8 cellular contexts compared by ENCODE assay signal in the genomic region with DNA sequence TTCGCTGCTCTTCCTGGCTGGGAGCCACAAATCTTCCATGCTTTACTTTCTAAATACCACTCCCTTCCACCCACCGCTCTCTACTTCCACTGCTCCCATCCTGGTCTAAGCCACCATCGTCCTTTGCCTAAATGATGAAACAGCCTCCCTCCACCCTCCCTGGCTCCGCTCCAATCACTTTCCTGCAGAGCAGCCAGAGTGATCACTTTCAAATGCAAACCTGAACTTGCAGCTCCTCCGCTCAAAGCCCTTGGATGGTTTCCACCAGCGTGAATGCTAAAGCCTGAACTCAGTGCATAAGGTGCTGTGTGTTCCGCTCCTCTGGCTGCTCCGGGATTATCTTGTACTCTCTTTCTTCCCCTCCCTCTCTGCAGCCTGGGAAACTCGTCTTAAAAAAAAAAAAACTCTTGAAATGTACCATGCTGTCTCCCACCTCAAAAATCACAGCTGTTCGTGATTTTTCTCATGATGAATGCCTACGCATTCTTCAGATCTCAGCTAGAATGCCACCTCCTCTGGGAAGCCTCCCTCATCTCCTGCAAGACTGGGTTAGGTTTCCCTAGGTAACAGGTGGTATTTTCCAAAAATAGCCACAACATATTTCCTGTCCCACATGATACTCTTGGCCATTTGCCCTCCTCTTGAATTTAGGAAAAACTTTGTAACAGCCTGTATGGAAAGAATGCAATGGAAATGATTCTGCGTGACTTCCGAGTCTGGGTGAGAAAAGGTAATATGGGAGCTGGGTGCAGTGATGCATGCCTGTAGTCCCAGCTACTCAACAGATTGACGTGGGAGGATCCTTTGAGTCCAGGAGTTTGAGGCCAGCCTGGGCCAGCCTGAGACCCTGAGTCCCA. TPM values are rescaled to one million over a fixed set of nuclear protein-coding genes. Genes with fewer than 3 reads are reported as not detected.
DNase-seq lines count a peak whose midpoint lies in the region; ATAC-seq and TF ChIP-seq lines count a peak whose summit lies in the region.

No MANE protein-coding gene starts in this region.

- peaks cover 11% of the 10 kb centered on the region for H3K79me2 ChIP-seq in MM.1S (ENCODE audit: low read length)
- peaks cover 10% of the 10 kb centered on the region for H3K79me2 ChIP-seq in smooth muscle cell (ENCODE audit: low read depth)

- no peak for TF ChIP-seq CTCF in CD8-positive, alpha-beta T cell (IDR thresholded peaks at IDR 0.05)
- TF ChIP-seq CTCF in MM.1S (IDR thresholded peaks at IDR 0.05; ENCODE audit: low read length) = no peak
- no peak for TF ChIP-seq CTCF in body of pancreas (IDR thresholded peaks at IDR 0.05)
- no peak for TF ChIP-seq CTCF in smooth muscle cell (IDR thresholded peaks at IDR 0.05; ENCODE audit: borderline replicate concordance, insufficient read depth, poor library complexity, severe bottlenecking)

- peaks cover 15% of the 10 kb centered on the region for H3K4me1 ChIP-seq in CD8-positive, alpha-beta T cell (ENCODE audit: insufficient read depth, low read length)
- H3K4me1 ChIP-seq in MM.1S (ENCODE audit: low read length) = peaks cover 11% of the 10 kb centered on the region
- H3K4me1 ChIP-seq in body of pancreas = peaks cover 23% of the 10 kb centered on the region
- H3K4me1 ChIP-seq in smooth muscle cell (ENCODE audit: low read depth) = peaks cover 7% of the 10 kb centered on the region

- H3K4me2 ChIP-seq in MM.1S (ENCODE audit: low read depth, low read length) (peak overlapping the region; percentile 29; the same call in 1 of the 2 replicates), smooth muscle cell (peak overlapping the region; percentile 84)

- H3K9me3 Mint-ChIP-seq in CD8-positive, alpha-beta T cell = no peaks in the 10 kb centered on the region

- H3K4me1 Mint-ChIP-seq in CD8-positive, alpha-beta T cell (ENCODE audit: low read depth) = peaks cover 29% of the 10 kb centered on the region

- TF ChIP-seq POLR2A in body of pancreas (IDR thresholded peaks at IDR 0.05) = no peak

- no peaks in the 10 kb centered on the region for H3K9me3 ChIP-seq in CD8-positive, alpha-beta T cell (ENCODE audit: low read length)
- H3K9me3 ChIP-seq in MM.1S (replicated peaks; ENCODE audit: insufficient read depth, low read length) (no peaks in the 10 kb centered on the region), body of pancreas (no peaks in the 10 kb centered on the region), smooth muscle cell (replicated peaks; ENCODE audit: low read depth) (no peaks in the 10 kb centered on the region)

- POLR2A ChIA-PET in CD8-positive, alpha-beta T cell (lab: Charles Lee) = no interaction called here

- no peaks in the 10 kb centered on the region for H3K27me3 ChIP-seq in CD8-positive, alpha-beta T cell (ENCODE audit: insufficient read depth, low read length)
- H3K27me3 ChIP-seq in MM.1S (replicated peaks; ENCODE audit: insufficient read depth, low read length) (peaks cover 27% of the 10 kb centered on the region), body of pancreas (no peaks in the 10 kb centered on the region), smooth muscle cell (ENCODE audit: low read depth) (no peaks in the 10 kb centered on the region)

- H3K4me3 Mint-ChIP-seq in CD8-positive, alpha-beta T cell = peak overlapping the region; percentile 60

- peaks cover 3% of the 10 kb centered on the region for H3K36me3 Mint-ChIP-seq in CD8-positive, alpha-beta T cell

- DNase-seq in CD8-positive, alpha-beta T cell = no peak
- no peak for DNase-seq in MM.1S
- DNase-seq in body of pancreas = peak; percentile 39 to 63 (median 52)
- peak; percentile 78 for DNase-seq in iris pigment epithelial cell (ENCODE audit: low read depth)
- DNase-seq in smooth muscle cell (lab: John Stamatoyannopoulos, UW; ENCODE audit: unreplicated experiment) = peak; percentile 12
- no peak for DNase-seq in NOMO-1 treated with dmso at 0.1 percent for 144 hours (lab: John Stamatoyannopoulos, UW; ENCODE audit: unreplicated experiment)

- ATAC-seq in CD8-positive, alpha-beta T cell = no peak
- ATAC-seq in body of pancreas (peak; percentile 34), HG02973 (IDR thresholded peaks at IDR 0.05; ENCODE audit: unreplicated experiment) (no peak), GM19328 (IDR thresholded peaks at IDR 0.05; ENCODE audit: unreplicated experiment) (no peak)

- peak overlapping the region; percentile 11 for H3K4me3 ChIP-seq in CD8-positive, alpha-beta T cell (ENCODE audit: low read depth, low read length)
- no peak overlapping the region for H3K4me3 ChIP-seq in MM.1S (ENCODE audit: low read length)
- peak overlapping the region; percentile 7 to 24 for H3K4me3 ChIP-seq in body of pancreas
- peak overlapping the region; percentile 41 for H3K4me3 ChIP-seq in smooth muscle cell

- 12 to 17% methylated on average over 14 of the region's 14 CpGs for WGBS in body of pancreas, 2 donors
- 33% methylated on average over 14 of the region's 14 CpGs for WGBS in smooth muscle cell (ENCODE audit: low lambda C conversion rate)

- intact Hi-C loops in CD8-positive, alpha-beta T cell (cut with DNase I, micrococcal nuclease) = no loop called here
- intact Hi-C loops in body of pancreas (cut with DNase I) = no loop called here

- H3K27ac ChIP-seq in CD8-positive, alpha-beta T cell (ENCODE audit: low read depth, low read length) = no peak overlapping the region
- H3K27ac ChIP-seq in MM.1S (ENCODE audit: low read length) = no peak overlapping the region
- peak overlapping the region in 1 of 4 donors; percentile 10 for H3K27ac ChIP-seq in body of pancreas
- peak overlapping the region; percentile 82 for H3K27ac ChIP-seq in smooth muscle cell (ENCODE audit: low read depth)

- H3K27ac Mint-ChIP-seq in CD8-positive, alpha-beta T cell = no peak overlapping the region

- peaks cover 28% of the 10 kb centered on the region for H3K27me3 Mint-ChIP-seq in CD8-positive, alpha-beta T cell (ENCODE audit: low read depth)

- H3K36me3 ChIP-seq in CD8-positive, alpha-beta T cell (ENCODE audit: insufficient read depth, low read length) = no peaks in the 10 kb centered on the region
- H3K36me3 ChIP-seq in MM.1S (replicated peaks; ENCODE audit: insufficient read depth, low read length) (no peaks in the 10 kb centered on the region), body of pancreas (replicated peaks in 1 of 2; ENCODE audit: insufficient read depth in 1 of 2, low read depth in 2 of 2) (no peaks in the 10 kb centered on the region), smooth muscle cell (ENCODE audit: low read depth) (no peaks in the 10 kb centered on the region)

- H3F3A ChIP-seq in MM.1S (ENCODE audit: insufficient read depth, low read length) (no peaks in the 10 kb centered on the region), smooth muscle cell (ENCODE audit: low read depth) (peaks cover 6% of the 10 kb centered on the region)

- H2AFZ ChIP-seq in MM.1S (ENCODE audit: low read length) (peak overlapping the region; percentile 45; the same call in 1 of the 2 replicates), smooth muscle cell (ENCODE audit: low read depth) (peak overlapping the region; percentile 83)

- no peaks in the 10 kb centered on the region for H4K20me1 ChIP-seq in MM.1S (ENCODE audit: insufficient read depth, low read length)
- H4K20me1 ChIP-seq in smooth muscle cell (ENCODE audit: low read depth) = no peaks in the 10 kb centered on the region

- H3K9me2 ChIP-seq in MM.1S (replicated peaks; ENCODE audit: insufficient read depth, low read length) = no peaks in the 10 kb centered on the region

- CTCF ChIA-PET in CD8-positive, alpha-beta T cell (lab: Charles Lee) = interaction anchor here (0.7 kb wide), 1 partner anchor 575 kb away, joined by 3 read pairs; no protein-coding TSS in a partner anchor

- H3K9ac ChIP-seq in MM.1S (ENCODE audit: low read length) = no peak overlapping the region
- H3K9ac ChIP-seq in smooth muscle cell (ENCODE audit: low read depth) = peak overlapping the region; percentile 72

RNA-seq across cellular contexts. Expression of a gene that starts 3.7 kb away (rescaled TPM):
- 10 to 100 TPM; 46.1 to 46.5 TPM for total RNA-seq in CD8-positive, alpha-beta T cell
- 10 to 100 TPM; 21.5 to 71.2 TPM for total RNA-seq in body of pancreas
- 22.4 and 25.1 TPM in 2 replicates for total RNA-seq in smooth muscle cell
- 16.5 and 29.2 TPM in 2 replicates for polyA plus RNA-seq in smooth muscle cell

Comparison
In these comparisons a context has a peak if more than half of its experiments do, and no peak if none do; other contexts are left out.
1. DNase-seq: peak in body of pancreas (4 of 4), iris pigment epithelial cell (single experiment) and smooth muscle cell (single experiment); none in CD8-positive, alpha-beta T cell (0 of 7), MM.1S (single experiment) and NOMO-1 treated with dmso at 0.1 percent for 144 hours (single experiment).